Comparison of ENCODE assay signal across 35 cellular contexts in the genomic region with DNA sequence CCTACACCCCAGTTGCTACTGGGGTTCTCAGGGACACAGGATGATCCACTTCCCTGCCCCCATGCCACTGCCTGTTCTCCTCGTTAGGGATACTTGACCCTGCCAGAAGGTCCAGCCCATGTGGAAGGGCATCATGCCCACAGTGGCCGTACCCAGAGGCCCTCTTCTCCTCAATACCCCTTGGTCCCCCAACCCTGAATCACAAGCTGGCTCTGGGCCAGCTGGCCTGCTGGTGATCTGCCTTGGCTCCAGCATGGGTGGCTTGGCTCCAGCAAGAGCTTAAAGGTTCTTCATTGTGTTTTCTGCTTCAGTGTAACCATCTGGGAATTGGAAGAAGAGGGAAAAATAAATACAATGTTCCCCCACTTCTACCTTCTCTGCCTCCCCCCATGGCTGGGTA. TPM values are rescaled to one million over a fixed set of nuclear protein-coding genes. Genes with fewer than 3 reads are reported as not detected.
"Had no signal": no experiment of that assay in that cellular context is flagged by ENCODE, and none has a peak within 500 bp of the region (broad histone marks: within the 10 kb centered on the region; RNA-seq: fewer than 3 reads in every experiment).

No MANE protein-coding gene starts in this region.

- H3K4me2 ChIP-seq: PC-9 had no signal

- H3K27ac ChIP-seq: adrenal gland, body of pancreas, breast epithelium, PC-9, VCaP had no signal

- H2AFZ ChIP-seq: PC-9 had no signal

- FAIRE-seq: astrocyte had no signal

- H3K9me3 ChIP-seq: adrenal gland, body of pancreas, breast epithelium had no signal

- H3K4me3 ChIP-seq: adrenal gland, body of pancreas, breast epithelium, PC-9 had no signal

- ATAC-seq: activated CD8-positive, alpha-beta memory T cell treated with anti-CD3 and anti-CD28 coated beads, Interleukin-2, amount 10 ng/mL, durations not matched to agents 7 days and 5 days; activated T-cell treated with anti-CD3 and anti-CD28 coated beads, Interleukin-2, amount 50 U/mL, for 72 hours; activated T-helper 17 cell treated with anti-CD3 and anti-CD28 coated beads, Interleukin-2, amount 50 U/mL, for 72 hours; body of pancreas had no signal

- H3K36me3 ChIP-seq: adrenal gland, breast epithelium had no signal

- H3K27me3 ChIP-seq: adrenal gland, body of pancreas, breast epithelium had no signal

- DNase-seq: activated B cell treated with CpG ODN at 0.5 μM for 24 hours; activated CD4-positive, alpha-beta memory T cell treated with anti-CD3 and anti-CD28 coated beads for 36 hours; activated CD4-positive, alpha-beta T cell treated with anti-CD3 and anti-CD28 coated beads for 4 hours; activated CD4-positive, alpha-beta T cell treated with anti-CD3 and anti-CD28 coated beads, Interleukin-2, amount 50 U/mL, for 1 hour; activated CD4-positive, CD25-positive, alpha-beta regulatory T cell treated with anti-CD3 and anti-CD28 coated beads, Interleukin-2, amount 50 U/mL, for 72 hours; activated CD8-positive, alpha-beta memory T cell treated with anti-CD3 and anti-CD28 coated beads, Interleukin-2, amount 10 ng/mL, durations not matched to agents 7 days and 5 days; activated effector memory CD4-positive, alpha-beta T cell treated with anti-CD3 and anti-CD28 coated beads, Interleukin-2, amount 50 U/mL, for 16 hours; activated naive CD4-positive, alpha-beta T cell; activated T-cell treated with anti-CD3 and anti-CD28 coated beads, Interleukin-2, amount 50 U/mL, for 1 hour; activated T-cell treated with anti-CD3 and anti-CD28 coated beads, Interleukin-2, amount 50 U/mL, for 72 hours; body of pancreas; cerebellar nuclear complex; Karpas-422; KBM-7; NCI-H1436 treated with DMSO at 0.1 percent for 48 hours; NCI-H187; NCI-H2029 treated with DMSO at 0.1 percent for 48 hours; NCI-H2107; NCI-H2171; NCI-H524; NCI-H69; NCI-H82; PC-9; Right ventricle myocardium superior; SW 1271; T-helper 1 cell; T-helper 2 cell; T-helper 9 cell had no signal

- H3K4me1 ChIP-seq: adrenal gland, body of pancreas, breast epithelium had no signal

RNA-seq across cellular contexts. Expression of a gene that starts 11.1 kb away (rescaled TPM):
- total RNA-seq: activated B cell treated with CpG ODN at 0.5 μM for 24 hours, MCF 10A, OCI-LY7, PC-9 had no signal
